Comparison of ENCODE assay signal across 17 cellular contexts in the genomic region with DNA sequence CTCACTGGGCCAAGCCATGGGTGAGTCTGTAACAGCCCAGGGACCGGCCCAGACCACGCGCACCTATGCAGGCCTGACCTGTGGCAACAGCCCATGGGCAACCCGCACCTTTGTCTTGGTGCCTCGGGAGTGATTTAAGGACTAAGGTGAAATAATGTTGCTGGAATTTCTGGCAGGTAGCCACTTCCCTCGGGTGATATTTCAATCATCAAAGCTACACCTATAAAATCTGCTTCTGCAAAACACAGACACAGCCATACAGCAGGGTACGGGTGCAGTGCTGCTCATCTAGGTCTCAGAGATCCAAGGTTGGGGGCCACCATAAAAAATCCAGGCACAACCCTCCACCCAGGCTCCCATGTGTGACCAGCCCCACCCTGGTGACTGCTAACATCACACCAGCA. TPM values are rescaled to one million over a fixed set of nuclear protein-coding genes. Genes with fewer than 3 reads are reported as not detected.
A peak's percentile ranks its signal among the peaks of the same experiment; 100 is the strongest.
DNase-seq lines count a peak whose midpoint lies in the region; ATAC-seq and TF ChIP-seq lines count a peak whose summit lies in the region.
"Had no signal": no experiment of that assay in that cellular context is flagged by ENCODE, and none has a peak within 500 bp of the region (broad histone marks: within the 10 kb centered on the region; RNA-seq: fewer than 3 reads in every experiment).

No MANE protein-coding gene starts in this region.

- TF ChIP-seq POLR2A in esophagus squamous epithelium (IDR thresholded peaks at IDR 0.05) = no peak
- TF ChIP-seq POLR2A in prostate gland (IDR thresholded peaks at IDR 0.05) = no peak

- intact Hi-C loops in PC-9 (cut with micrococcal nuclease; ENCODE audit: unreplicated experiment) = no loop called here
- intact Hi-C loops in esophagus squamous epithelium (cut with DNase I) = no loop called here
- intact Hi-C loops in prostate gland (cut with DNase I) = no loop called here

- WGBS in esophagus squamous epithelium, 2 donors = 43 to 71% methylated on average over 7 of the region's 7 CpGs
- WGBS in prostate gland = 40% methylated on average over 7 of the region's 7 CpGs

- H3K27ac Mint-ChIP-seq in osteocyte (ENCODE audit: unreplicated experiment) = no peak overlapping the region
- H3K27ac Mint-ChIP-seq: activated naive CD8-positive, alpha-beta T cell treated with anti-CD3 and anti-CD28 coated beads, Interleukin-2, amount 10 ng/mL, durations not matched to agents 7 days and 5 days; dendritic cell treated with granulocyte-macrophage colony-stimulating factor and Interleukin-4, amounts not matched to agents 40 ng/mL and 50 ng/mL, for 4 days; immature natural killer cell; natural killer cell had no signal

- H3K27me3 Mint-ChIP-seq in osteocyte (ENCODE audit: unreplicated experiment) = no peaks in the 10 kb centered on the region
- H3K27me3 Mint-ChIP-seq: activated naive CD8-positive, alpha-beta T cell treated with anti-CD3 and anti-CD28 coated beads, Interleukin-2, amount 10 ng/mL, durations not matched to agents 7 days and 5 days; dendritic cell treated with granulocyte-macrophage colony-stimulating factor and Interleukin-4, amounts not matched to agents 40 ng/mL and 50 ng/mL, for 4 days had no signal

- H3K36me3 ChIP-seq in PC-9 (ENCODE audit: low read depth) (no peaks in the 10 kb centered on the region), esophagus squamous epithelium (peaks cover 0 to 29% (median 11%) of the 10 kb centered on the region in 3 donors), prostate gland (no peaks in the 10 kb centered on the region)

- H3K27ac ChIP-seq in PC-9 (no peak overlapping the region), esophagus squamous epithelium (peak overlapping the region in 3 of 4 donors; percentile 6 to 46 (median 38)), prostate gland (no peak overlapping the region)
- H3K27ac ChIP-seq: C4-2B had no signal

- H3K79me2 ChIP-seq in PC-9 (ENCODE audit: low read depth) = no peaks in the 10 kb centered on the region

- H3K4me3 Mint-ChIP-seq in osteocyte (ENCODE audit: unreplicated experiment) = no peak overlapping the region
- H3K4me3 Mint-ChIP-seq: activated naive CD8-positive, alpha-beta T cell treated with anti-CD3 and anti-CD28 coated beads, Interleukin-2, amount 10 ng/mL, durations not matched to agents 7 days and 5 days; dendritic cell treated with granulocyte-macrophage colony-stimulating factor and Interleukin-4, amounts not matched to agents 40 ng/mL and 50 ng/mL, for 4 days; immature natural killer cell; natural killer cell had no signal

- peaks cover 53% of the 10 kb centered on the region for H3K27me3 ChIP-seq in PC-9 (ENCODE audit: insufficient read depth, low read depth)
- no peaks in the 10 kb centered on the region for H3K27me3 ChIP-seq in esophagus squamous epithelium
- no peaks in the 10 kb centered on the region for H3K27me3 ChIP-seq in prostate gland (replicated peaks; ENCODE audit: insufficient read depth)

- no peaks in the 10 kb centered on the region for H3F3A ChIP-seq in PC-9 (ENCODE audit: insufficient read depth, low read depth)

- H3K4me3 ChIP-seq in PC-9 (no peak overlapping the region), esophagus squamous epithelium (no peak overlapping the region), prostate gland (no peak overlapping the region)

- no peaks in the 10 kb centered on the region for H3K4me1 ChIP-seq in PC-9 (replicated peaks; ENCODE audit: insufficient read depth)
- peaks cover 0 to 43% (median 4%) of the 10 kb centered on the region in 3 donors for H3K4me1 ChIP-seq in esophagus squamous epithelium
- no peaks in the 10 kb centered on the region for H3K4me1 ChIP-seq in prostate gland (replicated peaks)

- CTCF ChIA-PET in PC-9 (lab: Charles Lee) = no interaction called here

- no peaks in the 10 kb centered on the region for H3K4me1 Mint-ChIP-seq in osteocyte (ENCODE audit: unreplicated experiment)
- H3K4me1 Mint-ChIP-seq: activated naive CD8-positive, alpha-beta T cell treated with anti-CD3 and anti-CD28 coated beads, Interleukin-2, amount 10 ng/mL, durations not matched to agents 7 days and 5 days; immature natural killer cell; natural killer cell had no signal

- H2AFZ ChIP-seq in PC-9 = no peak overlapping the region

- peak; percentile 94 for DNase-seq in HT-29 (ENCODE audit: low spot score)
- DNase-seq in PC-9 = peak; percentile 22 to 54
- DNase-seq in esophagus squamous epithelium (lab: John Stamatoyannopoulos, UW) = no peak
- peak; percentile 27 for DNase-seq in prostate gland (ENCODE audit: low spot score)
- DNase-seq in osteocyte (ENCODE audit: extremely low spot score, unreplicated experiment) = no peak
- no peak for DNase-seq in central memory CD4-positive, alpha-beta T cell
- DNase-seq: activated CD4-positive, CD25-positive, alpha-beta regulatory T cell; activated naive CD8-positive, alpha-beta T cell treated with anti-CD3 and anti-CD28 coated beads, Interleukin-2, amount 10 ng/mL, durations not matched to agents 7 days and 5 days; activated T-cell treated with anti-CD3 and anti-CD28 coated beads for 4 hours; foreskin fibroblast; immature natural killer cell; natural killer cell; NCI-H1092 had no signal

- H3K9me3 Mint-ChIP-seq in osteocyte (ENCODE audit: unreplicated experiment) = peaks cover 6% of the 10 kb centered on the region
- H3K9me3 Mint-ChIP-seq: natural killer cell had no signal

- TF ChIP-seq CTCF in PC-9 (conservative IDR thresholded peaks at IDR 0.05) (no peak), esophagus squamous epithelium (IDR thresholded peaks at IDR 0.05) (no peak), prostate gland (IDR thresholded peaks at IDR 0.05) (no peak), osteocyte (IDR thresholded peaks at IDR 0.05) (no peak)

- no peaks in the 10 kb centered on the region for H3K9me2 ChIP-seq in PC-9 (ENCODE audit: insufficient read depth)

- no peak for ATAC-seq in HG03460 (IDR thresholded peaks at IDR 0.05; ENCODE audit: unreplicated experiment)
- ATAC-seq in GM19328 (IDR thresholded peaks at IDR 0.05; ENCODE audit: unreplicated experiment) = no peak
- ATAC-seq: natural killer cell had no signal

- no TSS peak for BruUV-seq in PC-9 (replicated peaks; lab: Mats Ljungman, UMichigan)

- POLR2A ChIA-PET in PC-9 (lab: Charles Lee; ENCODE audit: unreplicated experiment) = interaction anchor here (0.9 kb wide), 1 partner anchor 531 kb away, joined by 3 read pairs; no protein-coding TSS in a partner anchor

- no peaks in the 10 kb centered on the region for H3K9me3 ChIP-seq in PC-9 (ENCODE audit: insufficient read depth, low read depth)
- H3K9me3 ChIP-seq in esophagus squamous epithelium = no peaks in the 10 kb centered on the region
- no peaks in the 10 kb centered on the region for H3K9me3 ChIP-seq in prostate gland

- H3K36me3 Mint-ChIP-seq in osteocyte (ENCODE audit: unreplicated experiment) = peaks cover 17% of the 10 kb centered on the region
- H3K36me3 Mint-ChIP-seq: activated naive CD8-positive, alpha-beta T cell treated with anti-CD3 and anti-CD28 coated beads, Interleukin-2, amount 10 ng/mL, durations not matched to agents 7 days and 5 days; immature natural killer cell; natural killer cell had no signal

- no peaks in the 10 kb centered on the region for H4K20me1 ChIP-seq in PC-9 (ENCODE audit: insufficient read depth)

- no peak overlapping the region for H3K4me2 ChIP-seq in PC-9

RNA-seq across cellular contexts. Expression of a gene that starts 44.4 kb away (rescaled TPM):
- 29.2 and 31.9 TPM in 2 replicates for total RNA-seq in HT-29 (2014; rRNA removed; shearing (Covaris generic))
- not detected in 2 replicates for total RNA-seq in PC-9 (2021)
- 10 to 100 TPM; 22.5 to 58.0 (median 44.4) TPM for total RNA-seq in esophagus squamous epithelium
- total RNA-seq in prostate gland = 10 to 100 TPM; 49.7 to 78.5 TPM
- total RNA-seq in osteocyte = 8.0 and 10.3 TPM in 2 replicates

Comparison
In these comparisons a context has a peak if more than half of its experiments do, and no peak if none do; other contexts are left out.
1. DNase-seq: peak in HT-29 (single experiment), PC-9 (2 of 2) and prostate gland (single experiment); none in esophagus squamous epithelium (single experiment), osteocyte (single experiment) and central memory CD4-positive, alpha-beta T cell (single experiment).
2. H3K27ac ChIP-seq: peak in esophagus squamous epithelium (3 of 4); none in PC-9 (single experiment) and prostate gland (0 of 2).